ENCODE assay signal across 8 cellular contexts in the genomic region with DNA sequence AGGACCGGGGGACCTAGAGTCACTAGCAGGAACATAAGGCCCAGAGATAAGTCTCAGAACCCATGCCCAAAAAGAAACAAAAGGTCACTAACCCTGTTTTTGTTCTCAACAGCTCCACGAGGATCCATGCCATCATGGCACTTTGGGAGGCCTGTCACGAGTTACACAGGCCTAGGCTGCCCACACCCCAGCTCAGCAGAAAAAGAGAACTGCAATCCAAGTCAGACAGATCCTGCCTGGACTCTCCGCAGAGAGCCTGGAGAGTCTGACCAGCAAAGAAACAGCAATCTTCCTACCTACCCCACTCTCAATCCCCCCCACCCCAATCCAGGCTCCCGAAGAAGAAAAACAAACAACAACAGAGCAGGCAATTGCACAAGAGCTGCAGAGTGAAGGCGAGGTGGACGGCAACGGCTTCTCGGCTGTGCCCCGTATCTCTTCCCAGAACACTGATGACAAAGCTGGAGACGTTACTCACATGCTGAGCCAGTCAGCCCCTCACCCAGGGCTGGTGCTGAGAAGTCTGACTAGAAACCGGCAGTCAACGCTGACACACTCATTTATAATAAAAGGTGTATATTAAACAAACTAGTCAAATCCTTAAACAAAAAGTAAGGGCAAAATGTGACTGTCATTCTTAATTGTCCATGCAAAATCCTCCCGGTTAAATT.
DNase-seq lines count a peak whose midpoint lies in the region; TF ChIP-seq lines count a peak whose summit lies in the region.

No MANE protein-coding gene starts in this region.

- H3K27ac ChIP-seq in cardiac muscle cell: peak overlapping the region; percentile 96

- peak; percentile 58 for DNase-seq in activated CD4-positive, alpha-beta T cell treated with anti-CD3 and anti-CD28 coated beads for 48 hours
- no peak for DNase-seq in activated CD4-positive, alpha-beta T cell treated with anti-CD3 and anti-CD28 coated beads, Interleukin-2, amount 50 U/mL, for 1 hour
- peak; percentile 66 to 94 for DNase-seq in cardiac muscle cell (ENCODE audit: low read depth in 1 of 2, low spot score in 1 of 2)
- no peak for DNase-seq in progenitor cell of endocrine pancreas (ENCODE audit: low spot score, unreplicated experiment)
- no peak for DNase-seq in activated effector memory CD4-positive, alpha-beta T cell treated with anti-CD3 and anti-CD28 coated beads, Interleukin-2, amount 50 U/mL, for 16 hours
- DNase-seq in NCI-H2171 (lab: John Stamatoyannopoulos, UW): no peak
- no peak for DNase-seq in NCI-H146 treated with DMSO at 0.1 percent for 48 hours (lab: John Stamatoyannopoulos, UW; ENCODE audit: unreplicated experiment)

- peaks cover 6% of the 10 kb centered on the region for H3K36me3 Mint-ChIP-seq in activated naive CD8-positive, alpha-beta T cell
- H3K36me3 Mint-ChIP-seq in progenitor cell of endocrine pancreas (ENCODE audit: insufficient read depth): peaks cover 9% of the 10 kb centered on the region

- H3K27ac Mint-ChIP-seq in activated naive CD8-positive, alpha-beta T cell: peak overlapping the region; percentile 98
- H3K27ac Mint-ChIP-seq in progenitor cell of endocrine pancreas: peak overlapping the region; percentile 63

- no peaks in the 10 kb centered on the region for H3K27me3 Mint-ChIP-seq in activated naive CD8-positive, alpha-beta T cell
- H3K27me3 Mint-ChIP-seq in progenitor cell of endocrine pancreas: no peaks in the 10 kb centered on the region

- no peaks in the 10 kb centered on the region for H3K9me3 ChIP-seq in cardiac muscle cell (ENCODE audit: low read depth)

- peaks cover 52% of the 10 kb centered on the region for H3K4me1 ChIP-seq in cardiac muscle cell (ENCODE audit: low read depth)

- H3K36me3 ChIP-seq in cardiac muscle cell: no peaks in the 10 kb centered on the region

- no peaks in the 10 kb centered on the region for H3K27me3 ChIP-seq in cardiac muscle cell

- H3K9me3 Mint-ChIP-seq in activated naive CD8-positive, alpha-beta T cell (ENCODE audit: low read depth): no peaks in the 10 kb centered on the region
- no peaks in the 10 kb centered on the region for H3K9me3 Mint-ChIP-seq in progenitor cell of endocrine pancreas (ENCODE audit: low read depth)

- peak overlapping the region; percentile 89 for H3K4me3 Mint-ChIP-seq in activated naive CD8-positive, alpha-beta T cell
- peak overlapping the region; percentile 11 for H3K4me3 Mint-ChIP-seq in progenitor cell of endocrine pancreas (ENCODE audit: low read depth)

- TF ChIP-seq CTCF in cardiac muscle cell (IDR thresholded peaks at IDR 0.05; ENCODE audit: low read depth, low read length) (no peak), progenitor cell of endocrine pancreas (IDR thresholded peaks at IDR 0.05; ENCODE audit: unreplicated experiment) (no peak)

- H3K4me3 ChIP-seq in cardiac muscle cell: peak overlapping the region; percentile 0

- peaks cover 60% of the 10 kb centered on the region for H3K4me1 Mint-ChIP-seq in activated naive CD8-positive, alpha-beta T cell (ENCODE audit: low read depth)
- H3K4me1 Mint-ChIP-seq in progenitor cell of endocrine pancreas (ENCODE audit: low read depth): peaks cover 31% of the 10 kb centered on the region

Comparison
In these comparisons a context has a peak if more than half of its experiments do, and no peak if none do; other contexts are left out.
1. DNase-seq: peak in activated CD4-positive, alpha-beta T cell treated with anti-CD3 and anti-CD28 coated beads for 48 hours (single experiment) and cardiac muscle cell (2 of 2); none in activated CD4-positive, alpha-beta T cell treated with anti-CD3 and anti-CD28 coated beads, Interleukin-2, amount 50 U/mL, for 1 hour (single experiment), progenitor cell of endocrine pancreas (single experiment), activated effector memory CD4-positive, alpha-beta T cell treated with anti-CD3 and anti-CD28 coated beads, Interleukin-2, amount 50 U/mL, for 16 hours (single experiment), NCI-H2171 (single experiment) and NCI-H146 treated with DMSO at 0.1 percent for 48 hours (single experiment).